Comparison of ENCODE assay signal across 9 cellular contexts in genomic region chr10:30186371-30186875, GRCh38.
A peak's percentile ranks its signal among the peaks of the same experiment; 100 is the strongest.
DNase-seq lines count a peak whose midpoint lies in the region; ATAC-seq and TF ChIP-seq lines count a peak whose summit lies in the region.
"Had no signal": no experiment of that assay in that cellular context is flagged by ENCODE, and none has a peak within 500 bp of the region (broad histone marks: within the 10 kb centered on the region; RNA-seq: fewer than 3 reads in every experiment).

No MANE protein-coding gene starts in this region.

- H3K4me3 ChIP-seq in esophagus (ENCODE audit: low read depth in 1 of 2, low read length in 2 of 2) (peak overlapping the region; percentile 16 to 19), prostate gland (no peak overlapping the region)

- TF ChIP-seq POLR2A in prostate gland (IDR thresholded peaks at IDR 0.05), result no peak

- H3K9me3 ChIP-seq in esophagus (ENCODE audit: control insufficient read depth in 2 of 2, insufficient read depth in 1 of 2, low read depth in 1 of 2, low read length in 1 of 2), result no peaks in the 10 kb centered on the region
- H3K9me3 ChIP-seq in prostate gland, result no peaks in the 10 kb centered on the region

- H3K4me1 ChIP-seq in esophagus (ENCODE audit: control insufficient read depth in 2 of 2, insufficient read depth in 2 of 2, low read length in 1 of 2) (peaks cover 0 to 4% of the 10 kb centered on the region in 2 donors), prostate gland (replicated peaks) (peaks cover 21% of the 10 kb centered on the region)

- H3K27ac ChIP-seq in esophagus (ENCODE audit: low read depth in 2 of 2, low read length in 1 of 2), result peak overlapping the region; percentile 46 to 64
- H3K27ac ChIP-seq in prostate gland, result peak overlapping the region; percentile 48 to 51

- H3K36me3 ChIP-seq in esophagus (ENCODE audit: control insufficient read depth in 2 of 2, insufficient read depth in 2 of 2, low read length in 1 of 2) (no peaks in the 10 kb centered on the region), prostate gland (no peaks in the 10 kb centered on the region)

- WGBS in esophagus, 2 donors, result 31 to 47% methylated on average over 10 of the region's 10 CpGs
- WGBS in prostate gland, result 74% methylated on average over 10 of the region's 10 CpGs

- ATAC-seq in GM19455 (IDR thresholded peaks at IDR 0.05; ENCODE audit: unreplicated experiment), result no peak
- ATAC-seq in GM18861 (IDR thresholded peaks at IDR 0.05; ENCODE audit: unreplicated experiment), result no peak

- DNase-seq in Daoy (ENCODE audit: low read depth) (peak; percentile 40), NCI-H2029 treated with DMSO at 0.1 percent for 48 hours (lab: John Stamatoyannopoulos, UW) (peak; percentile 1), prostate gland (ENCODE audit: low spot score) (no peak), GOT3 (lab: John Stamatoyannopoulos, UW) (no peak)
- no peak for DNase-seq in activated CD8-positive, alpha-beta memory T cell treated with anti-CD3 and anti-CD28 coated beads, Interleukin-2, amount 50 U/mL, for 48 hours
- DNase-seq: NCI-H1694 had no signal

- intact Hi-C loops in prostate gland (cut with DNase I), result loop anchor here (10.0 kb wide), 1 partner anchor 182 kb away; no protein-coding TSS in a partner anchor

- no peaks in the 10 kb centered on the region for H3K27me3 ChIP-seq in esophagus (ENCODE audit: control insufficient read depth in 1 of 2, insufficient read depth in 2 of 2, low read length in 2 of 2)
- H3K27me3 ChIP-seq in prostate gland (replicated peaks; ENCODE audit: insufficient read depth), result no peaks in the 10 kb centered on the region

- TF ChIP-seq CTCF in prostate gland (IDR thresholded peaks at IDR 0.05), result peak in 2 of 4 experiments; percentile 10 to 11

Comparison
In these comparisons a context has a peak if more than half of its experiments do, and no peak if none do; other contexts are left out.
1. DNase-seq: peak in Daoy (single experiment) and NCI-H2029 treated with DMSO at 0.1 percent for 48 hours (single experiment); none in prostate gland (single experiment), activated CD8-positive, alpha-beta memory T cell treated with anti-CD3 and anti-CD28 coated beads, Interleukin-2, amount 50 U/mL, for 48 hours (single experiment) and GOT3 (single experiment).
2. H3K4me3 ChIP-seq: peak in esophagus (2 of 2); none in prostate gland (0 of 2).